8 cellular contexts compared by ENCODE assay signal in genomic region chr9:97983524-97984187, GRCh38. TPM values are rescaled to one million over a fixed set of nuclear protein-coding genes. Genes with fewer than 3 reads are reported as not detected.
DNase-seq lines count a peak whose midpoint lies in the region; ATAC-seq and TF ChIP-seq lines count a peak whose summit lies in the region.

No MANE protein-coding gene starts in this region.

- no peaks in the 10 kb centered on the region for H3K9me3 ChIP-seq in heart right ventricle
- no peaks in the 10 kb centered on the region for H3K9me3 ChIP-seq in upper lobe of left lung

- no peak for TF ChIP-seq POLR2A in upper lobe of left lung (IDR thresholded peaks at IDR 0.05)

- 0 to 1% methylated on average over 43 to 68 of the region's 70 CpGs for WGBS in heart right ventricle, 2 donors
- WGBS in upper lobe of left lung, 2 donors, result 0% methylated on average over 1 to 34 of the region's 70 CpGs

- no peaks in the 10 kb centered on the region for H3K9me3 Mint-ChIP-seq in activated naive CD8-positive, alpha-beta T cell treated with anti-CD3 and anti-CD28 coated beads, Interleukin-2, amount 10 ng/mL, durations not matched to agents 7 days and 5 days

- TF ChIP-seq EP300 in upper lobe of left lung (IDR thresholded peaks at IDR 0.05), result no peak

- H3K4me3 ChIP-seq in heart right ventricle, result peak overlapping the region; percentile 75 to 100 (median 96)
- H3K4me3 ChIP-seq in upper lobe of left lung, result peak overlapping the region; percentile 50 to 96 (median 90)

- intact Hi-C loops in heart right ventricle (cut with DNase I) (loop anchor here in 8 of 10 donors (1.0 to 10.0 kb wide), 10 partner anchors 34 to 274 kb away; partner anchors contain the start of genes TRMO (in 5 of the 8), NANS (in 3 of the 8) and TBC1D2 (in 1 of the 8)), posterior cingulate gyrus (cut with DNase I) (loop anchor here (2.0 to 10.0 kb wide), 4 partner anchors 51 to 349 kb away; partner anchors contain the start of genes NCBP1, TBC1D2, TRMO and TSTD2)

- ATAC-seq in HG02970 (IDR thresholded peaks at IDR 0.05; ENCODE audit: low FRiP score, unreplicated experiment) (peak; percentile 6), heart right ventricle (peak; percentile 30 to 67 (median 42)), upper lobe of left lung (ENCODE audit: low FRiP score in 2 of 2) (peak in 1 of 2 donors; percentile 49)
- peak; percentile 14 for ATAC-seq in activated naive CD8-positive, alpha-beta T cell treated with anti-CD3 and anti-CD28 coated beads, Interleukin-2, amount 10 ng/mL, durations not matched to agents 7 days and 5 days (ENCODE audit: low read depth)

- DNase-seq in DMS53 (lab: John Stamatoyannopoulos, UW) (peak; percentile 64), DMS53 treated with DMSO at 0.1 percent for 48 hours (lab: John Stamatoyannopoulos, UW; ENCODE audit: unreplicated experiment) (no peak), RKO (ENCODE audit: low spot score) (peak; percentile 39), heart right ventricle (peak; percentile 49 to 68), posterior cingulate gyrus (peak; percentile 36 to 93 (median 55)), upper lobe of left lung (peak; percentile 47 to 93)
- DNase-seq in activated naive CD8-positive, alpha-beta T cell treated with anti-CD3 and anti-CD28 coated beads, Interleukin-2, amount 10 ng/mL, durations not matched to agents 7 days and 5 days, result peak; percentile 77

- H3K27ac ChIP-seq in heart right ventricle (peak overlapping the region; percentile 95 to 100 (median 98)), upper lobe of left lung (peak overlapping the region; percentile 94 to 100 (median 97))

- H3K4me3 Mint-ChIP-seq in activated naive CD8-positive, alpha-beta T cell treated with anti-CD3 and anti-CD28 coated beads, Interleukin-2, amount 10 ng/mL, durations not matched to agents 7 days and 5 days, result peak overlapping the region; percentile 86

- POLR2A ChIA-PET in activated naive CD8-positive, alpha-beta T cell treated with anti-CD3 and anti-CD28 coated beads, Interleukin-2, amount 10 ng/mL, durations not matched to agents 7 days and 5 days (lab: Charles Lee), result interaction anchor here (0.5 to 7.5 kb wide), 29 partner anchors 9 to 350 kb away, joined by 3 to 79 read pairs (median 5); partner anchors contain the start of genes HEMGN, NANS, NCBP1 and TBC1D2

- TF ChIP-seq CTCF in heart right ventricle (IDR thresholded peaks at IDR 0.05), result peak in 2 of 9 donors; percentile 10 to 30
- TF ChIP-seq CTCF in upper lobe of left lung (IDR thresholded peaks at IDR 0.05), result no peak

- H3K36me3 Mint-ChIP-seq in activated naive CD8-positive, alpha-beta T cell treated with anti-CD3 and anti-CD28 coated beads, Interleukin-2, amount 10 ng/mL, durations not matched to agents 7 days and 5 days, result peaks cover 8% of the 10 kb centered on the region

- peak overlapping the region; percentile 89 for H3K27ac Mint-ChIP-seq in activated naive CD8-positive, alpha-beta T cell treated with anti-CD3 and anti-CD28 coated beads, Interleukin-2, amount 10 ng/mL, durations not matched to agents 7 days and 5 days

- no peaks in the 10 kb centered on the region for H3K27me3 ChIP-seq in heart right ventricle
- H3K27me3 ChIP-seq in upper lobe of left lung, result no peaks in the 10 kb centered on the region

- H3K36me3 ChIP-seq in heart right ventricle (no peaks in the 10 kb centered on the region), upper lobe of left lung (no peaks in the 10 kb centered on the region)

- no peaks in the 10 kb centered on the region for H3K27me3 Mint-ChIP-seq in activated naive CD8-positive, alpha-beta T cell treated with anti-CD3 and anti-CD28 coated beads, Interleukin-2, amount 10 ng/mL, durations not matched to agents 7 days and 5 days

- peaks cover 0 to 69% (median 50%) of the 10 kb centered on the region in 9 donors for H3K4me1 ChIP-seq in heart right ventricle
- H3K4me1 ChIP-seq in upper lobe of left lung, result peaks cover 24 to 45% (median 28%) of the 10 kb centered on the region in 4 donors

- peaks cover 42% of the 10 kb centered on the region for H3K4me1 Mint-ChIP-seq in activated naive CD8-positive, alpha-beta T cell treated with anti-CD3 and anti-CD28 coated beads, Interleukin-2, amount 10 ng/mL, durations not matched to agents 7 days and 5 days

RNA-seq across cellular contexts. Expression of gene ANP32B, which starts 0.5 kb away (rescaled TPM):
- 100 to 1,000 TPM; 295 to 296 TPM for total RNA-seq in activated naive CD8-positive, alpha-beta T cell treated with anti-CD3 and anti-CD28 coated beads, Interleukin-2, amount 10 ng/mL, durations not matched to agents 7 days and 5 days
- total RNA-seq in heart right ventricle (10 to 100 TPM; 48.2 to 68.2 (median 56.9) TPM), upper lobe of left lung (100 to 1,000 TPM in 2 of 6 donors, 10 to 100 TPM in 4; 34.1 to 116 (median 66.0) TPM)
- 10 to 100 TPM; 67.8 to 69.3 TPM for polyA plus RNA-seq in heart right ventricle

RNA-seq across cellular contexts. Expression of gene HEMGN, which starts 45.7 kb away (rescaled TPM):
- total RNA-seq in activated naive CD8-positive, alpha-beta T cell treated with anti-CD3 and anti-CD28 coated beads, Interleukin-2, amount 10 ng/mL, durations not matched to agents 7 days and 5 days, result 1 to 10 TPM in 1 of 2 experiments, under 1 TPM in 1; 0.47 to 1.1 TPM
- 1 to 10 TPM in 1 of 10 donors, under 1 TPM in 3, not detected in 6; 0.11 to 1.1 (median 0.19) TPM for total RNA-seq in heart right ventricle
- polyA plus RNA-seq in heart right ventricle, result not detected
- 1 to 10 TPM in 2 of 6 donors, under 1 TPM in 4; 0.26 to 3.0 (median 0.51) TPM for total RNA-seq in upper lobe of left lung
